In genomic region chr5:59863777-59864176, GRCh38 we compare ENCODE assay signal across 28 cellular contexts. TPM values are rescaled to one million over a fixed set of nuclear protein-coding genes. Genes with fewer than 3 reads are reported as not detected.
DNase-seq lines count a peak whose midpoint lies in the region; ATAC-seq, FAIRE-seq and TF ChIP-seq lines count a peak whose summit lies in the region.
"Had no signal": no experiment of that assay in that cellular context is flagged by ENCODE, and none has a peak within 500 bp of the region (broad histone marks: within the 10 kb centered on the region; RNA-seq: fewer than 3 reads in every experiment).

No MANE protein-coding gene starts in this region.

- intact Hi-C loops in Calu3 (cut with micrococcal nuclease; ENCODE audit: unreplicated experiment): no loop called here

- H3K4me3 Mint-ChIP-seq in HFFc6 (no peak overlapping the region), Calu3 (ENCODE audit: low read depth, unreplicated experiment) (no peak overlapping the region)
- H3K4me3 Mint-ChIP-seq: activated CD4-positive, alpha-beta T cell treated with anti-CD3 and anti-CD28 coated beads for 36 hours; CD4-positive, CD25-positive, alpha-beta regulatory T cell; naive thymus-derived CD4-positive, alpha-beta T cell; stimulated activated effector memory CD8-positive, alpha-beta T cell treated with anti-CD3 and anti-CD28 coated beads, Interleukin-12 subunit alpha, Interleukin-12 subunit beta, amount 100 ng/mL, for 72 hours; T-helper 1 cell treated with Interleukin-12 subunit alpha and Interleukin-12 subunit beta and Interleukin-4 antibody, amounts not matched to agents 30 μg/mL and 1 μg/mL, for 36 hours had no signal

- FAIRE-seq in A549 (lab: Jason Lieb, UNC): no peak
- FAIRE-seq: endothelial cell of umbilical vein, K562 had no signal

- CTCF ChIA-PET in A549 (lab: Yijun Ruan, JAX): interaction anchor here (1.1 to 1.2 kb wide), 2 partner anchors 32 to 50 kb away, joined by 3 to 6 read pairs; no protein-coding TSS in a partner anchor
- CTCF ChIA-PET in Calu3 (lab: Charles Lee): interaction anchor here (0.9 to 1.2 kb wide), 2 partner anchors 8 to 53 kb away, joined by 3 to 5 read pairs; no protein-coding TSS in a partner anchor

- H3K27ac Mint-ChIP-seq in HFFc6: no peak overlapping the region; the same call in 1 of the 2 replicates
- no peak overlapping the region for H3K27ac Mint-ChIP-seq in Calu3 (ENCODE audit: unreplicated experiment)
- H3K27ac Mint-ChIP-seq: activated CD4-positive, alpha-beta T cell treated with anti-CD3 and anti-CD28 coated beads for 36 hours; CD4-positive, CD25-positive, alpha-beta regulatory T cell; naive thymus-derived CD4-positive, alpha-beta T cell; stimulated activated effector memory CD8-positive, alpha-beta T cell treated with anti-CD3 and anti-CD28 coated beads, Interleukin-12 subunit alpha, Interleukin-12 subunit beta, amount 100 ng/mL, for 72 hours; T-helper 1 cell treated with Interleukin-12 subunit alpha and Interleukin-12 subunit beta and Interleukin-4 antibody, amounts not matched to agents 30 μg/mL and 1 μg/mL, for 36 hours had no signal

- H3K27ac ChIP-seq in A549 (no peak overlapping the region), foreskin keratinocyte (no peak overlapping the region)
- H3K27ac ChIP-seq: dorsolateral prefrontal cortex, ovary, Peyer's patch, spleen, suprapubic skin had no signal

- no peak for TF ChIP-seq EP300 in A549 (IDR thresholded peaks at IDR 0.05)

- H3K4me2 ChIP-seq in A549: no peak overlapping the region

- no peak for TF ChIP-seq POLR2A in A549 (IDR thresholded peaks at IDR 0.05; ENCODE audit: low read length)

- H3K27me3 ChIP-seq in foreskin keratinocyte: peaks cover 17% of the 10 kb centered on the region
- H3K27me3 ChIP-seq: dorsolateral prefrontal cortex, ovary, Peyer's patch, spleen, suprapubic skin had no signal

- BruUV-seq in Calu3 (replicated peaks; lab: Mats Ljungman, UMichigan): no TSS peak

- no peak for TF ChIP-seq RAD21 in A549 (conservative IDR thresholded peaks at IDR 0.05 in 1 of 2, IDR thresholded peaks at IDR 0.05 in 1 of 2)

- H3K36me3 Mint-ChIP-seq in HFFc6 (ENCODE audit: low read depth) (no peaks in the 10 kb centered on the region), Calu3 (ENCODE audit: insufficient read depth, unreplicated experiment) (no peaks in the 10 kb centered on the region)
- H3K36me3 Mint-ChIP-seq: CD4-positive, CD25-positive, alpha-beta regulatory T cell; naive thymus-derived CD4-positive, alpha-beta T cell; stimulated activated effector memory CD8-positive, alpha-beta T cell treated with anti-CD3 and anti-CD28 coated beads, Interleukin-12 subunit alpha, Interleukin-12 subunit beta, amount 100 ng/mL, for 72 hours had no signal

- no peaks in the 10 kb centered on the region for H3K9me3 Mint-ChIP-seq in HFFc6
- H3K9me3 Mint-ChIP-seq in Calu3 (ENCODE audit: low read depth, unreplicated experiment): no peaks in the 10 kb centered on the region
- H3K9me3 Mint-ChIP-seq: CD4-positive, CD25-positive, alpha-beta regulatory T cell; stimulated activated effector memory CD8-positive, alpha-beta T cell treated with anti-CD3 and anti-CD28 coated beads, Interleukin-12 subunit alpha, Interleukin-12 subunit beta, amount 100 ng/mL, for 72 hours; T-helper 1 cell treated with Interleukin-12 subunit alpha and Interleukin-12 subunit beta and Interleukin-4 antibody, amounts not matched to agents 30 μg/mL and 1 μg/mL, for 36 hours had no signal

- ATAC-seq in A549: peak; percentile 54 to 64; a peak in 4 of 6 replicates
- ATAC-seq in foreskin keratinocyte: peak; percentile 32
- no peak for ATAC-seq in HG02763 (IDR thresholded peaks at IDR 0.05; ENCODE audit: unreplicated experiment)
- ATAC-seq: activated CD4-positive, alpha-beta T cell treated with anti-CD3 and anti-CD28 coated beads for 36 hours; K562; left cardiac atrium; naive thymus-derived CD4-positive, alpha-beta T cell; stimulated activated effector memory CD8-positive, alpha-beta T cell treated with anti-CD3 and anti-CD28 coated beads, Interleukin-12 subunit alpha, Interleukin-12 subunit beta, amount 100 ng/mL, for 72 hours had no signal

- WGBS in A549 (ENCODE audit: missing lambda C conversion rate): 55% methylated on average over 5 of the region's 5 CpGs

- no peak for DNase-seq in A549 (ENCODE audit: low read depth in 1 of 2, low spot score in 1 of 2)
- peak; percentile 32 for DNase-seq in HFFc6
- peak; percentile 28 for DNase-seq in amniotic epithelial cell (ENCODE audit: low read depth)
- no peak for DNase-seq in foreskin keratinocyte
- DNase-seq in NK-92 treated with Interleukin-12 subunit alpha and Interleukin-12 subunit beta, amount 100 ng/mL, for 24 hours (lab: John Stamatoyannopoulos, UW): no peak
- no peak for DNase-seq in Calu3
- no peak for DNase-seq in activated CD8-positive, alpha-beta memory T cell treated with anti-CD3 and anti-CD28 coated beads for 24 hours
- DNase-seq: activated CD4-positive, alpha-beta T cell treated with anti-CD3 and anti-CD28 coated beads for 36 hours; activated T-cell treated with anti-CD3 and anti-CD28 coated beads, Interleukin-2, amount 50 U/mL, for 1 hour; CD4-positive, CD25-positive, alpha-beta regulatory T cell; left cardiac atrium; MM.1S; naive thymus-derived CD4-positive, alpha-beta T cell; NCI-H1436 treated with DMSO at 0.1 percent for 48 hours; NCI-H524; ovary; Peyer's patch; retina; spleen; stimulated activated CD4-positive, alpha-beta T cell treated with anti-CD3 and anti-CD28 coated beads, Interleukin-2, amount 100 ng/mL, for 48 hours had no signal

- peaks cover 7% of the 10 kb centered on the region; the same call in 1 of the 3 replicates for H3K4me1 ChIP-seq in A549
- no peaks in the 10 kb centered on the region for H3K4me1 ChIP-seq in foreskin keratinocyte
- H3K4me1 ChIP-seq: HAP-1, Peyer's patch, spleen, suprapubic skin had no signal

- POLR2A ChIA-PET in A549 (lab: Yijun Ruan, JAX): no interaction called here

- H3K4me3 ChIP-seq in A549: no peak overlapping the region
- H3K4me3 ChIP-seq: dorsolateral prefrontal cortex, HAP-1, K562, ovary, Peyer's patch, spleen, suprapubic skin had no signal

- no peaks in the 10 kb centered on the region; the same call in 1 of the 2 replicates for H3K27me3 Mint-ChIP-seq in HFFc6 (ENCODE audit: insufficient read depth)
- peaks cover 30% of the 10 kb centered on the region for H3K27me3 Mint-ChIP-seq in Calu3 (ENCODE audit: unreplicated experiment)
- H3K27me3 Mint-ChIP-seq: CD4-positive, CD25-positive, alpha-beta regulatory T cell had no signal

- TF ChIP-seq CTCF in A549 (IDR thresholded peaks at IDR 0.05): no peak
- TF ChIP-seq CTCF in HFFc6 (IDR thresholded peaks at IDR 0.05): no peak
- no peak for TF ChIP-seq CTCF in foreskin keratinocyte (conservative IDR thresholded peaks at IDR 0.05)
- no peak for TF ChIP-seq CTCF in Calu3 (IDR thresholded peaks at IDR 0.05; ENCODE audit: unreplicated experiment)

- no peaks in the 10 kb centered on the region for H3K9me3 ChIP-seq in A549
- H3K9me3 ChIP-seq: HAP-1, ovary, Peyer's patch, spleen, suprapubic skin had no signal

- H3K4me1 Mint-ChIP-seq in HFFc6 (ENCODE audit: low read depth) (peaks cover 8% of the 10 kb centered on the region), Calu3 (ENCODE audit: low read depth, unreplicated experiment) (no peaks in the 10 kb centered on the region)
- H3K4me1 Mint-ChIP-seq: activated CD4-positive, alpha-beta T cell treated with anti-CD3 and anti-CD28 coated beads for 36 hours; CD4-positive, CD25-positive, alpha-beta regulatory T cell; naive thymus-derived CD4-positive, alpha-beta T cell; stimulated activated effector memory CD8-positive, alpha-beta T cell treated with anti-CD3 and anti-CD28 coated beads, Interleukin-12 subunit alpha, Interleukin-12 subunit beta, amount 100 ng/mL, for 72 hours had no signal

TF ChIP-seq in A549, 52 proteins besides CTCF, POLR2A, EP300 and RAD21:
- no peak for TF ChIP-seq CBX8 (IDR thresholded peaks at IDR 0.05)
- no peak for TF ChIP-seq BCL3 (IDR thresholded peaks at IDR 0.05)
- TF ChIP-seq EHF (CRISPR knock-in tag; IDR thresholded peaks at IDR 0.05): no peak
- TF ChIP-seq BHLHE40 (IDR thresholded peaks at IDR 0.05; ENCODE audit: low read depth, low read length): no peak
- TF ChIP-seq RFX5 (IDR thresholded peaks at IDR 0.05): no peak

RNA-seq across cellular contexts. Expression of gene PDE4D, which starts 29.7 kb away (rescaled TPM):
- 182 and 213 TPM in 2 replicates for polyA plus RNA-seq in A549 (2011; rRNA removed)
- 34.3 and 44.6 TPM in 2 replicates for polyA plus RNA-seq in A549 (2012; cell fraction: cytosol; rRNA removed)
- polyA plus RNA-seq in A549 (2012; cell fraction: nucleus; rRNA removed): 82.0 and 84.5 TPM in 2 replicates
- polyA plus RNA-seq in A549 (2017; fragmentation: RNase III; extraction: RNeasy Plus Mini Kit Qiagen cat#74134 plus additional on column Dnase treatment): 64.2 to 77.3 TPM (median 74.0 TPM) in 3 replicates
- polyA minus RNA-seq in A549 (2011; rRNA and poly(A)+ RNA removed): 774 and 1,018 TPM in 2 replicates
- total RNA-seq in HFFc6 (2021; fragmentation: NEBNext Ultra II Directional; extraction: Animal tissue kit (Norgen Biotek cat#: 25700)): 1 to 10 TPM; 1.8 to 7.3 (median 6.2) TPM
- total RNA-seq in foreskin keratinocyte: 3.2 and 4.2 TPM in 2 replicates
- polyA plus RNA-seq in foreskin keratinocyte: 0.62 and 0.69 TPM in 2 replicates
- total RNA-seq in Calu3 (2022): 11.6 and 17.8 TPM in 2 replicates

Comparison
In these comparisons a context has a peak if more than half of its experiments do, and no peak if none do; other contexts are left out.
1. DNase-seq: peak in HFFc6 (single experiment) and amniotic epithelial cell (single experiment); none in A549 (0 of 2), foreskin keratinocyte (0 of 2), NK-92 treated with Interleukin-12 subunit alpha and Interleukin-12 subunit beta, amount 100 ng/mL, for 24 hours (single experiment), Calu3 (single experiment) and activated CD8-positive, alpha-beta memory T cell treated with anti-CD3 and anti-CD28 coated beads for 24 hours (single experiment).